11 cellular contexts compared by ENCODE assay signal in genomic region chr17:42389902-42390301, GRCh38. TPM values are rescaled to one million over a fixed set of nuclear protein-coding genes. Genes with fewer than 3 reads are reported as not detected.
DNase-seq lines count a peak whose midpoint lies in the region; ATAC-seq and TF ChIP-seq lines count a peak whose summit lies in the region.
"Had no signal": no experiment of that assay in that cellular context is flagged by ENCODE, and none has a peak within 500 bp of the region (broad histone marks: within the 10 kb centered on the region; RNA-seq: fewer than 3 reads in every experiment).

No MANE protein-coding gene starts in this region.

- H3K9me3 ChIP-seq in lower lobe of right lung (no peaks in the 10 kb centered on the region), stomach (no peaks in the 10 kb centered on the region)
- H3K9me3 ChIP-seq: ovary had no signal

- peak overlapping the region; percentile 100 for H3K27ac Mint-ChIP-seq in activated T-cell treated with anti-CD3 and anti-CD28 coated beads, Interleukin-2, amount 50 U/mL, for 24 hours
- peak overlapping the region; percentile 78 for H3K27ac Mint-ChIP-seq in activated CD8-positive, alpha-beta T cell treated with anti-CD3 and anti-CD28 coated beads, Interleukin-2, amount 10 ng/mL, durations not matched to agents 7 days and 5 days

- no peaks in the 10 kb centered on the region for H3K9me3 Mint-ChIP-seq in activated T-cell treated with anti-CD3 and anti-CD28 coated beads, Interleukin-2, amount 50 U/mL, for 24 hours
- H3K9me3 Mint-ChIP-seq in activated CD8-positive, alpha-beta T cell treated with anti-CD3 and anti-CD28 coated beads, Interleukin-2, amount 10 ng/mL, durations not matched to agents 7 days and 5 days (ENCODE audit: insufficient read depth): no peaks in the 10 kb centered on the region

- ATAC-seq in activated CD8-positive, alpha-beta T cell treated with anti-CD3 and anti-CD28 coated beads, Interleukin-2, amount 10 ng/mL, durations not matched to agents 7 days and 5 days: no peak
- ATAC-seq in lower lobe of right lung (no peak), HG03469 (IDR thresholded peaks at IDR 0.05; ENCODE audit: unreplicated experiment) (no peak), HG03045 (IDR thresholded peaks at IDR 0.05; ENCODE audit: unreplicated experiment) (no peak)

- POLR2A ChIA-PET in activated CD8-positive, alpha-beta T cell treated with anti-CD3 and anti-CD28 coated beads, Interleukin-2, amount 10 ng/mL, durations not matched to agents 7 days and 5 days (lab: Charles Lee): interaction anchor here (0.7 to 3.2 kb wide), 5 partner anchors 31 to 428 kb away, joined by 3 to 24 read pairs (median 9); partner anchors contain the start of gene STAT5A

- H3K27me3 ChIP-seq in lower lobe of right lung (ENCODE audit: low read depth) (no peaks in the 10 kb centered on the region), stomach (no peaks in the 10 kb centered on the region)
- H3K27me3 ChIP-seq: ovary had no signal

- intact Hi-C loops in lower lobe of right lung (cut with DNase I) (no loop called here), stomach (cut with DNase I; ENCODE audit: low total_unique reads) (no loop called here)

- no peaks in the 10 kb centered on the region for H3K27me3 Mint-ChIP-seq in activated T-cell treated with anti-CD3 and anti-CD28 coated beads, Interleukin-2, amount 50 U/mL, for 24 hours
- H3K27me3 Mint-ChIP-seq in activated CD8-positive, alpha-beta T cell treated with anti-CD3 and anti-CD28 coated beads, Interleukin-2, amount 10 ng/mL, durations not matched to agents 7 days and 5 days (ENCODE audit: low read depth): no peaks in the 10 kb centered on the region

- peak overlapping the region; percentile 100 for H3K27ac ChIP-seq in lower lobe of right lung
- peak overlapping the region in 4 of 5 donors; percentile 100 for H3K27ac ChIP-seq in stomach

- H3K4me3 ChIP-seq in lower lobe of right lung (no peak overlapping the region), stomach (no peak overlapping the region)
- H3K4me3 ChIP-seq: ovary had no signal

- H3K4me3 Mint-ChIP-seq in activated T-cell treated with anti-CD3 and anti-CD28 coated beads, Interleukin-2, amount 50 U/mL, for 24 hours: peak overlapping the region; percentile 91
- peak overlapping the region; percentile 19 for H3K4me3 Mint-ChIP-seq in activated CD8-positive, alpha-beta T cell treated with anti-CD3 and anti-CD28 coated beads, Interleukin-2, amount 10 ng/mL, durations not matched to agents 7 days and 5 days

- H3K4me1 Mint-ChIP-seq in activated T-cell treated with anti-CD3 and anti-CD28 coated beads, Interleukin-2, amount 50 U/mL, for 24 hours (ENCODE audit: low read depth): peaks cover 54% of the 10 kb centered on the region
- peaks cover 55% of the 10 kb centered on the region for H3K4me1 Mint-ChIP-seq in activated CD8-positive, alpha-beta T cell treated with anti-CD3 and anti-CD28 coated beads, Interleukin-2, amount 10 ng/mL, durations not matched to agents 7 days and 5 days (ENCODE audit: low read depth)

- no peak for DNase-seq in activated T-cell treated with anti-CD3 and anti-CD28 coated beads, Interleukin-2, amount 50 U/mL, for 24 hours
- DNase-seq in activated T-cell treated with anti-CD3 and anti-CD28 coated beads for 4 hours: no peak
- DNase-seq in activated CD8-positive, alpha-beta T cell treated with anti-CD3 and anti-CD28 coated beads, Interleukin-2, amount 10 ng/mL, durations not matched to agents 7 days and 5 days: no peak
- DNase-seq in lower lobe of right lung: peak; percentile 3
- DNase-seq in stomach: no peak
- DNase-seq in NCI-H526 (lab: John Stamatoyannopoulos, UW): no peak
- DNase-seq: KBM-7, RPMI8226 had no signal

- H3K4me1 ChIP-seq in lower lobe of right lung: peaks cover 32% of the 10 kb centered on the region
- H3K4me1 ChIP-seq in stomach: peaks cover 22 to 40% (median 32%) of the 10 kb centered on the region in 4 donors

- 37 to 85% (median 56%) methylated on average over 5 of the region's 5 CpGs for WGBS in stomach, 5 donors

- peaks cover 31% of the 10 kb centered on the region for H3K36me3 Mint-ChIP-seq in activated T-cell treated with anti-CD3 and anti-CD28 coated beads, Interleukin-2, amount 50 U/mL, for 24 hours (ENCODE audit: low read depth)
- H3K36me3 Mint-ChIP-seq in activated CD8-positive, alpha-beta T cell treated with anti-CD3 and anti-CD28 coated beads, Interleukin-2, amount 10 ng/mL, durations not matched to agents 7 days and 5 days (ENCODE audit: low read depth): peaks cover 11% of the 10 kb centered on the region

- TF ChIP-seq CTCF in lower lobe of right lung (IDR thresholded peaks at IDR 0.05): no peak
- TF ChIP-seq CTCF in stomach (IDR thresholded peaks at IDR 0.05): no peak

- CTCF ChIA-PET in activated CD8-positive, alpha-beta T cell treated with anti-CD3 and anti-CD28 coated beads, Interleukin-2, amount 10 ng/mL, durations not matched to agents 7 days and 5 days (lab: Charles Lee): interaction anchor here (0.8 to 7.7 kb wide), 9 partner anchors 10 to 168 kb away, joined by 3 to 74 read pairs (median 12); no protein-coding TSS in a partner anchor

- H3K36me3 ChIP-seq in lower lobe of right lung: no peaks in the 10 kb centered on the region
- H3K36me3 ChIP-seq in stomach: no peaks in the 10 kb centered on the region
- H3K36me3 ChIP-seq: ovary had no signal

- TF ChIP-seq POLR2A in stomach (IDR thresholded peaks at IDR 0.05): no peak

- no peak for TF ChIP-seq EP300 in stomach (IDR thresholded peaks at IDR 0.05)

RNA-seq across cellular contexts. Expression of gene STAT3, which starts 1.7 kb away (rescaled TPM):
- total RNA-seq in activated CD8-positive, alpha-beta T cell treated with anti-CD3 and anti-CD28 coated beads, Interleukin-2, amount 10 ng/mL, durations not matched to agents 7 days and 5 days: 100 to 1,000 TPM in 1 of 2 experiments, 10 to 100 TPM in 1; 94.7 to 101 TPM
- 278 TPM for total RNA-seq in lower lobe of right lung
- 100 to 1,000 TPM in 4 of 5 donors, 10 to 100 TPM in 1; 70.4 to 207 (median 159) TPM for total RNA-seq in stomach
- 10 to 100 TPM; 31.3 to 46.6 (median 42.3) TPM for polyA plus RNA-seq in stomach

RNA-seq across cellular contexts. Expression of gene CAVIN1, which starts 33.2 kb away (rescaled TPM):
- 1 to 10 TPM; 1.7 to 2.0 TPM for total RNA-seq in activated CD8-positive, alpha-beta T cell treated with anti-CD3 and anti-CD28 coated beads, Interleukin-2, amount 10 ng/mL, durations not matched to agents 7 days and 5 days
- total RNA-seq in lower lobe of right lung (269 TPM), stomach (100 to 1,000 TPM in 3 of 5 donors, 10 to 100 TPM in 2; 75.2 to 244 (median 162) TPM)
- 100 to 1,000 TPM in 1 of 3 donors, 10 to 100 TPM in 2; 61.2 to 104 (median 94.2) TPM for polyA plus RNA-seq in stomach

Comparison
In these comparisons a context has a peak if more than half of its experiments do, and no peak if none do; other contexts are left out.
1. RNA of gene CAVIN1, which starts 33.2 kb away (total RNA-seq): 269 TPM in lower lobe of right lung (single experiment) and 75.2 to 244 TPM in stomach; 1.7 to 2.0 TPM in activated CD8-positive, alpha-beta T cell treated with anti-CD3 and anti-CD28 coated beads, Interleukin-2, amount 10 ng/mL, durations not matched to agents 7 days and 5 days; every median in the first group is over 10 times any median in the second.